ENCODE assay signal across 9 cellular contexts in genomic region chr19:27966390-27966816, GRCh38.
DNase-seq lines count a peak whose midpoint lies in the region; ATAC-seq and TF ChIP-seq lines count a peak whose summit lies in the region.
"Had no signal": no experiment of that assay in that cellular context is flagged by ENCODE, and none has a peak within 500 bp of the region (broad histone marks: within the 10 kb centered on the region; RNA-seq: fewer than 3 reads in every experiment).

No MANE protein-coding gene starts in this region.

- POLR2A ChIA-PET in activated CD8-positive, alpha-beta T cell treated with anti-CD3 and anti-CD28 coated beads for 36 hours (lab: Charles Lee) = no interaction called here
- POLR2A ChIA-PET in activated CD8-positive, alpha-beta T cell treated with anti-CD3 and anti-CD28 coated beads, Interleukin-2, amount 10 ng/mL, durations not matched to agents 7 days and 5 days (lab: Charles Lee) = no interaction called here
- POLR2A ChIA-PET in Panc1 (lab: Charles Lee) = no interaction called here

- no peak for ATAC-seq in activated CD8-positive, alpha-beta T cell treated with anti-CD3 and anti-CD28 coated beads for 36 hours
- no peak for ATAC-seq in activated CD8-positive, alpha-beta T cell treated with anti-CD3 and anti-CD28 coated beads, Interleukin-2, amount 10 ng/mL, durations not matched to agents 7 days and 5 days
- ATAC-seq in Panc1 (no peak), upper lobe of left lung (ENCODE audit: low FRiP score in 2 of 2) (no peak), HG02852 (IDR thresholded peaks at IDR 0.05; ENCODE audit: unreplicated experiment) (no peak)

- H3K4me1 Mint-ChIP-seq in activated CD8-positive, alpha-beta T cell treated with anti-CD3 and anti-CD28 coated beads for 36 hours (ENCODE audit: low read depth) = no peaks in the 10 kb centered on the region
- H3K4me1 Mint-ChIP-seq in activated CD8-positive, alpha-beta T cell treated with anti-CD3 and anti-CD28 coated beads, Interleukin-2, amount 10 ng/mL, durations not matched to agents 7 days and 5 days (ENCODE audit: low read depth) = no peaks in the 10 kb centered on the region

- H3K9me3 Mint-ChIP-seq in activated CD8-positive, alpha-beta T cell treated with anti-CD3 and anti-CD28 coated beads for 36 hours = no peaks in the 10 kb centered on the region
- no peaks in the 10 kb centered on the region for H3K9me3 Mint-ChIP-seq in activated CD8-positive, alpha-beta T cell treated with anti-CD3 and anti-CD28 coated beads, Interleukin-2, amount 10 ng/mL, durations not matched to agents 7 days and 5 days (ENCODE audit: insufficient read depth)

- no TSS peak for BruUV-seq in Panc1 (replicated peaks; lab: Mats Ljungman, UMichigan)

- H3K4me1 ChIP-seq in Panc1 (ENCODE audit: control insufficient read depth, insufficient read depth, low read length) (no peaks in the 10 kb centered on the region), upper lobe of left lung (no peaks in the 10 kb centered on the region)

- WGBS in upper lobe of left lung, 2 donors = 25 to 30% methylated on average over 2 of the region's 2 CpGs

- no peak overlapping the region for H3K27ac Mint-ChIP-seq in activated CD8-positive, alpha-beta T cell treated with anti-CD3 and anti-CD28 coated beads for 36 hours
- H3K27ac Mint-ChIP-seq in activated CD8-positive, alpha-beta T cell treated with anti-CD3 and anti-CD28 coated beads, Interleukin-2, amount 10 ng/mL, durations not matched to agents 7 days and 5 days = no peak overlapping the region

- H3K4me3 Mint-ChIP-seq in activated CD8-positive, alpha-beta T cell treated with anti-CD3 and anti-CD28 coated beads for 36 hours = no peak overlapping the region
- H3K4me3 Mint-ChIP-seq in activated CD8-positive, alpha-beta T cell treated with anti-CD3 and anti-CD28 coated beads, Interleukin-2, amount 10 ng/mL, durations not matched to agents 7 days and 5 days = no peak overlapping the region

- in situ Hi-C loops in Panc1 (cut with HindIII; ENCODE audit: low pct_unique_long_range_greater_than_20kb, low sequenced_read_pairs) = no loop called here

- no peak for DNase-seq in activated CD8-positive, alpha-beta T cell treated with anti-CD3 and anti-CD28 coated beads for 36 hours
- DNase-seq in activated CD8-positive, alpha-beta T cell treated with anti-CD3 and anti-CD28 coated beads, Interleukin-2, amount 10 ng/mL, durations not matched to agents 7 days and 5 days = no peak
- no peak for DNase-seq in Panc1 (ENCODE audit: low read depth, low spot score)
- DNase-seq in foreskin fibroblast = peak in 1 of 2 donors; percentile 41
- DNase-seq in upper lobe of left lung = no peak
- no peak for DNase-seq in iPS-NIHi7 (ENCODE audit: extremely low spot score)
- DNase-seq in mesenteric fat pad (ENCODE audit: low spot score) = no peak
- DNase-seq: NCI-H526 had no signal

- no peaks in the 10 kb centered on the region for H3K36me3 ChIP-seq in Panc1 (ENCODE audit: control insufficient read depth, insufficient read depth, low read length)
- no peaks in the 10 kb centered on the region for H3K36me3 ChIP-seq in upper lobe of left lung

- no peaks in the 10 kb centered on the region for H3K36me3 Mint-ChIP-seq in activated CD8-positive, alpha-beta T cell treated with anti-CD3 and anti-CD28 coated beads for 36 hours (ENCODE audit: low read depth)
- H3K36me3 Mint-ChIP-seq in activated CD8-positive, alpha-beta T cell treated with anti-CD3 and anti-CD28 coated beads, Interleukin-2, amount 10 ng/mL, durations not matched to agents 7 days and 5 days (ENCODE audit: low read depth) = no peaks in the 10 kb centered on the region

- H3K27me3 Mint-ChIP-seq in activated CD8-positive, alpha-beta T cell treated with anti-CD3 and anti-CD28 coated beads for 36 hours = peaks cover 1% of the 10 kb centered on the region
- H3K27me3 Mint-ChIP-seq in activated CD8-positive, alpha-beta T cell treated with anti-CD3 and anti-CD28 coated beads, Interleukin-2, amount 10 ng/mL, durations not matched to agents 7 days and 5 days (ENCODE audit: low read depth) = no peaks in the 10 kb centered on the region

- intact Hi-C loops in activated CD8-positive, alpha-beta T cell treated with anti-CD3 and anti-CD28 coated beads for 36 hours (cut with micrococcal nuclease) = no loop called here
- intact Hi-C loops in Panc1 (cut with micrococcal nuclease; ENCODE audit: unreplicated experiment) = loop anchor here (2.0 kb wide), 1 partner anchor 358 kb away; no protein-coding TSS in a partner anchor

- no peak for TF ChIP-seq POLR2A in upper lobe of left lung (IDR thresholded peaks at IDR 0.05)

- H3K9me3 ChIP-seq in Panc1 (ENCODE audit: control insufficient read depth, insufficient read depth, low read depth, low read length) (no peaks in the 10 kb centered on the region), upper lobe of left lung (no peaks in the 10 kb centered on the region)

- H3K27me3 ChIP-seq in Panc1 (ENCODE audit: control insufficient read depth, insufficient read depth, low read length) (no peaks in the 10 kb centered on the region), upper lobe of left lung (no peaks in the 10 kb centered on the region)

- H3K4me3 ChIP-seq in Panc1 (ENCODE audit: low read depth in 2 of 2, low read length in 2 of 2) = no peak overlapping the region
- H3K4me3 ChIP-seq in foreskin fibroblast (ENCODE audit: low read depth in 1 of 2, low read length in 2 of 2) = no peak overlapping the region
- H3K4me3 ChIP-seq in upper lobe of left lung = no peak overlapping the region

- H3K27ac ChIP-seq in Panc1 (ENCODE audit: low read length) (no peak overlapping the region), upper lobe of left lung (no peak overlapping the region)

- CTCF ChIA-PET in activated CD8-positive, alpha-beta T cell treated with anti-CD3 and anti-CD28 coated beads for 36 hours (lab: Charles Lee) = interaction anchor here (0.6 to 1.8 kb wide), 11 partner anchors 9 to 360 kb away, joined by 3 to 6 read pairs (median 4); no protein-coding TSS in a partner anchor
- CTCF ChIA-PET in activated CD8-positive, alpha-beta T cell treated with anti-CD3 and anti-CD28 coated beads, Interleukin-2, amount 10 ng/mL, durations not matched to agents 7 days and 5 days (lab: Charles Lee) = interaction anchor here (0.8 to 1.6 kb wide), 3 partner anchors 359 to 743 kb away, joined by 4 to 7 read pairs (median 5); no protein-coding TSS in a partner anchor
- CTCF ChIA-PET in Panc1 (lab: Charles Lee) = no interaction called here

- TF ChIP-seq EP300 in upper lobe of left lung (IDR thresholded peaks at IDR 0.05) = no peak

- TF ChIP-seq CTCF in activated CD8-positive, alpha-beta T cell treated with anti-CD3 and anti-CD28 coated beads for 36 hours (IDR thresholded peaks at IDR 0.05) = peak; percentile 65
- TF ChIP-seq CTCF in Panc1 (IDR thresholded peaks at IDR 0.05) (peak; percentile 81; the same call in 1 of the 2 replicates), foreskin fibroblast (IDR thresholded peaks at IDR 0.05; ENCODE audit: low read depth, low read length) (peak; percentile 81), upper lobe of left lung (IDR thresholded peaks at IDR 0.05) (peak in 4 of 6 experiments; percentile 28 to 44 (median 32))
